ENCODE assay signal across 18 cellular contexts in the genomic region with DNA sequence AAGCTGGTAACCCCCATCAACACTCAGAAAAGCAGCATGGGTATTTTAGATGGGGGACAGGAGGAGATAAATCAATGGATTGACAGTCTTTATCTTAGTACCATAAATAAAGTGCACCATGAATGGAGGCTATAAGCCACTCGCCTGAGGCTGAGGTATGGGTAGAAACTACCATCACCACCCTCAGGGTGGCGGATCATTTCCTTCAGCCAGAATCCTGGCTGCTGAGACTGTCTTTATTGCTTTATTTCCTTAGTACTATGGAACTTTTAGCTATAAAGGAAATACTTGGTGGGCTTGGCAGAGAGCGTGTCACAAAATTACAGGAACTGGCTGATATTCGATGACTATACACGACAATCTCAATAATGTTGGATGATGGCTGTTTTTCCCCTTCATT. TPM values are rescaled to one million over a fixed set of nuclear protein-coding genes. Genes with fewer than 3 reads are reported as not detected.
DNase-seq lines count a peak whose midpoint lies in the region; ATAC-seq and TF ChIP-seq lines count a peak whose summit lies in the region.
"Had no signal": no experiment of that assay in that cellular context is flagged by ENCODE, and none has a peak within 500 bp of the region (broad histone marks: within the 10 kb centered on the region; RNA-seq: fewer than 3 reads in every experiment).

No MANE protein-coding gene starts in this region.

- BruUV-seq in HCT116 (replicated peaks; lab: Mats Ljungman, UMichigan), result TSS peak; percentile 19

- no peak for DNase-seq in CD4-positive, alpha-beta T cell
- DNase-seq in HCT116 (ENCODE audit: low read depth, low spot score), result no peak
- DNase-seq in endodermal cell, result no peak
- peak; percentile 31 for DNase-seq in osteoblast (ENCODE audit: insufficient read length, low spot score, missing footprints)
- DNase-seq in EL, result no peak
- DNase-seq in NAMALWA (ENCODE audit: low spot score), result no peak
- no peak for DNase-seq in left ventricle myocardium inferior
- DNase-seq: ACHN, Caco-2, GM23248, NCI-H1105 treated with DMSO at 0.1 percent for 48 hours, NCI-H1694, NCI-H2081 treated with DMSO at 0.1 percent for 48 hours, NCI-H446 treated with DMSO at 0.1 percent for 48 hours, NCI-H69 had no signal

- H4K20me1 ChIP-seq in HCT116 (ENCODE audit: insufficient read depth), result no peaks in the 10 kb centered on the region
- H4K20me1 ChIP-seq in osteoblast (ENCODE audit: insufficient read depth, low read length), result peaks cover 13% of the 10 kb centered on the region

- peaks cover 53% of the 10 kb centered on the region for H3K4me1 Mint-ChIP-seq in CD4-positive, alpha-beta T cell (ENCODE audit: low read depth)
- peaks cover 17% of the 10 kb centered on the region for H3K4me1 Mint-ChIP-seq in endodermal cell

- 96 to 100% methylated on average over 3 to 5 of the region's 5 CpGs for WGBS in endodermal cell (ENCODE audit: insufficient coverage in 1 of 2, insufficient read length in 1 of 2), 2 experiments

- no peak for TF ChIP-seq RAD21 in HCT116 (IDR thresholded peaks at IDR 0.05; ENCODE audit: low read depth)

- RAD21 ChIA-PET in HCT116 (lab: Charles Lee; ENCODE audit: low non-redundant PET in 1 of 2, low total read pairs in 2 of 2, uncharacterized antibody in 2 of 2, unreplicated experiment in 2 of 2), result no interaction called here

- no peaks in the 10 kb centered on the region for H3K27me3 Mint-ChIP-seq in CD4-positive, alpha-beta T cell
- no peaks in the 10 kb centered on the region for H3K27me3 Mint-ChIP-seq in endodermal cell (ENCODE audit: insufficient read depth)

- POLR2A ChIA-PET in CD4-positive, alpha-beta T cell (lab: Charles Lee), result interaction anchor here (0.8 to 1.5 kb wide), 4 partner anchors 16 to 113 kb away, joined by 3 to 5 read pairs (median 4); no protein-coding TSS in a partner anchor
- POLR2A ChIA-PET in HCT116 (lab: Charles Lee), result no interaction called here

- H3K27me3 ChIP-seq in CD4-positive, alpha-beta T cell (ENCODE audit: control insufficient read depth, insufficient read depth, low read length), result no peaks in the 10 kb centered on the region
- H3K27me3 ChIP-seq in HCT116 (ENCODE audit: insufficient read depth, low read length) (no peaks in the 10 kb centered on the region), endodermal cell (ENCODE audit: control insufficient read depth, insufficient read depth, low read length, poor library complexity, severe bottlenecking) (no peaks in the 10 kb centered on the region), osteoblast (ENCODE audit: insufficient read depth, low read length) (no peaks in the 10 kb centered on the region), left ventricle myocardium inferior (ENCODE audit: low read depth) (no peaks in the 10 kb centered on the region)

- TF ChIP-seq POLR2A in HCT116 (IDR thresholded peaks at IDR 0.05; ENCODE audit: borderline replicate concordance, extremely low read depth, insufficient read depth, insufficient read length), result no peak

- H3K79me2 ChIP-seq in HCT116 (ENCODE audit: insufficient read depth, low read length) (no peaks in the 10 kb centered on the region), osteoblast (ENCODE audit: insufficient read depth, low read length) (no peaks in the 10 kb centered on the region)

- no peaks in the 10 kb centered on the region for H3K9me3 ChIP-seq in CD4-positive, alpha-beta T cell (ENCODE audit: control insufficient read depth, low read length)
- H3K9me3 ChIP-seq in HCT116 (ENCODE audit: control insufficient read depth in 1 of 2, insufficient read depth in 1 of 2, low read depth in 1 of 2, low read length in 2 of 2), result no peaks in the 10 kb centered on the region
- no peaks in the 10 kb centered on the region for H3K9me3 ChIP-seq in endodermal cell (ENCODE audit: control insufficient read depth, low read length)
- H3K9me3 ChIP-seq in osteoblast (ENCODE audit: low read depth, low read length), result no peaks in the 10 kb centered on the region
- no peaks in the 10 kb centered on the region for H3K9me3 ChIP-seq in left ventricle myocardium inferior (replicated peaks)
- H3K9me3 ChIP-seq: Caco-2, HAP-1 had no signal

- no peaks in the 10 kb centered on the region for H3K9me3 Mint-ChIP-seq in CD4-positive, alpha-beta T cell
- no peaks in the 10 kb centered on the region for H3K9me3 Mint-ChIP-seq in endodermal cell

- H3K4me2 ChIP-seq in HCT116 (ENCODE audit: low read length), result no peak overlapping the region
- H3K4me2 ChIP-seq in osteoblast (ENCODE audit: insufficient read depth, low read length), result no peak overlapping the region

- H3K9ac ChIP-seq in HCT116 (ENCODE audit: low read length) (no peak overlapping the region), endodermal cell (ENCODE audit: extremely low read depth, low read length, poor library complexity, severe bottlenecking) (no peak overlapping the region)
- H3K9ac ChIP-seq: GM23248 had no signal

- CTCF ChIA-PET in CD4-positive, alpha-beta T cell (lab: Charles Lee), result interaction anchor here (1.9 kb wide), 1 partner anchor 9 kb away, joined by 4 read pairs; no protein-coding TSS in a partner anchor
- CTCF ChIA-PET in HCT116 (lab: Charles Lee), result no interaction called here

- H3K4me1 ChIP-seq in HCT116 (ENCODE audit: control insufficient read depth in 1 of 2, insufficient read depth in 2 of 2, low read length in 2 of 2) (no peaks in the 10 kb centered on the region), endodermal cell (ENCODE audit: control insufficient read depth, insufficient read depth, low read length) (peaks cover 17% of the 10 kb centered on the region), osteoblast (ENCODE audit: insufficient read depth, low read length) (peaks cover 5% of the 10 kb centered on the region), left ventricle myocardium inferior (no peaks in the 10 kb centered on the region)
- H3K4me1 ChIP-seq: Caco-2 had no signal

- H3K36me3 ChIP-seq in HCT116 (ENCODE audit: control insufficient read depth in 1 of 2, insufficient read depth in 2 of 2, low read length in 2 of 2) (peaks cover 17 to 22% of the 10 kb centered on the region in 2 experiments), endodermal cell (ENCODE audit: control insufficient read depth, insufficient read depth, low read length) (peaks cover 67% of the 10 kb centered on the region), osteoblast (ENCODE audit: insufficient read depth, low read length) (peaks cover 49% of the 10 kb centered on the region), left ventricle myocardium inferior (peaks cover 71% of the 10 kb centered on the region)

- no peak overlapping the region for H2AFZ ChIP-seq in HCT116 (ENCODE audit: low read depth, low read length, poor library complexity, severe bottlenecking)
- H2AFZ ChIP-seq in osteoblast (ENCODE audit: low read length), result no peak overlapping the region
- H2AFZ ChIP-seq: GM23248 had no signal

- H3K36me3 Mint-ChIP-seq in CD4-positive, alpha-beta T cell (ENCODE audit: low read depth), result peaks cover 92% of the 10 kb centered on the region
- H3K36me3 Mint-ChIP-seq in endodermal cell (ENCODE audit: low read depth), result peaks cover 64% of the 10 kb centered on the region

- TF ChIP-seq CTCF in CD4-positive, alpha-beta T cell (IDR thresholded peaks at IDR 0.05), result no peak
- TF ChIP-seq CTCF in HCT116 (IDR thresholded peaks at IDR 0.05 in 2 of 3, conservative IDR thresholded peaks at IDR 0.05 in 1 of 3; ENCODE audit: borderline replicate concordance in 1 of 3, insufficient read depth in 1 of 3, low read depth in 2 of 3, low read length in 2 of 3), result no peak
- no peak for TF ChIP-seq CTCF in endodermal cell (conservative IDR thresholded peaks at IDR 0.05)
- TF ChIP-seq CTCF in osteoblast (IDR thresholded peaks at IDR 0.05; ENCODE audit: extremely low read depth, low read depth, low read length), result no peak
- TF ChIP-seq CTCF in left ventricle myocardium inferior (IDR thresholded peaks at IDR 0.05; ENCODE audit: borderline replicate concordance), result no peak

- no peak for ATAC-seq in CD4-positive, alpha-beta T cell (ENCODE audit: poor library complexity)
- ATAC-seq in HCT116, result no peak
- ATAC-seq: Right ventricle myocardium inferior had no signal

- H3K4me3 ChIP-seq in HCT116 (replicated peaks in 1 of 2; ENCODE audit: low read depth in 1 of 2, low read length in 2 of 2) (no peak overlapping the region), endodermal cell (ENCODE audit: low read length) (no peak overlapping the region), osteoblast (ENCODE audit: insufficient read depth, low read length) (no peak overlapping the region), left ventricle myocardium inferior (no peak overlapping the region)
- H3K4me3 ChIP-seq: GM23248, HAP-1 had no signal

- intact Hi-C loops in CD4-positive, alpha-beta T cell (cut with DNase I, micrococcal nuclease), result loop anchor here in 1 of 2 experiments (10.0 kb wide), 1 partner anchor 50 kb away; the partner anchor contains the start of genes KCTD20 and PXT1
- intact Hi-C loops in HCT116 (cut with micrococcal nuclease) (no loop called here), left ventricle myocardium inferior (cut with micrococcal nuclease) (no loop called here)

- H3K27ac ChIP-seq in CD4-positive, alpha-beta T cell (ENCODE audit: low read depth, low read length), result no peak overlapping the region
- H3K27ac ChIP-seq in HCT116 (ENCODE audit: low read depth, low read length) (no peak overlapping the region), endodermal cell (ENCODE audit: low read depth, low read length) (no peak overlapping the region), osteoblast (ENCODE audit: low read depth, low read length) (no peak overlapping the region), left ventricle myocardium inferior (replicated peaks) (no peak overlapping the region)
- H3K27ac ChIP-seq: C4-2B, GM23248 had no signal

- peak overlapping the region; percentile 84 for H3K27ac Mint-ChIP-seq in CD4-positive, alpha-beta T cell
- H3K27ac Mint-ChIP-seq in endodermal cell, result peak overlapping the region; percentile 11

- H3K4me3 Mint-ChIP-seq in CD4-positive, alpha-beta T cell, result no peak overlapping the region
- no peak overlapping the region for H3K4me3 Mint-ChIP-seq in endodermal cell

- H3K9me2 ChIP-seq in HCT116 (ENCODE audit: insufficient read depth), result no peaks in the 10 kb centered on the region

RNA-seq across cellular contexts. Expression of gene STK38, which starts 52.2 kb away (rescaled TPM):
- 10 to 100 TPM; 47.0 to 48.4 TPM for total RNA-seq in CD4-positive, alpha-beta T cell
- 20.1 TPM for total RNA-seq in HCT116 (2021; ENCODE audit: unreplicated experiment)
- 9.6 and 13.5 TPM in 2 replicates for polyA plus RNA-seq in HCT116 (2012)
- 10 to 100 TPM; 35.2 to 38.3 TPM for total RNA-seq in endodermal cell
- 29.6 TPM for polyA plus RNA-seq in endodermal cell (2013, experiment 1 of 2)
- polyA plus RNA-seq in endodermal cell (2013, experiment 2 of 2), result 28.6 TPM
- total RNA-seq in osteoblast, result 41.5 and 48.1 TPM in 2 replicates
- 25.5 TPM for total RNA-seq in left ventricle myocardium inferior

RNA-seq across cellular contexts. Expression of gene KCTD20, which starts 52.3 kb away (rescaled TPM):
- total RNA-seq in CD4-positive, alpha-beta T cell, result 10 to 100 TPM; 38.4 to 39.5 TPM
- total RNA-seq in HCT116 (2021; ENCODE audit: unreplicated experiment), result 23.7 TPM
- polyA plus RNA-seq in HCT116 (2012), result 12.8 and 14.1 TPM in 2 replicates
- 10 to 100 TPM; 20.5 to 29.0 TPM for total RNA-seq in endodermal cell
- polyA plus RNA-seq in endodermal cell (2013, experiment 1 of 2), result 40.9 TPM
- polyA plus RNA-seq in endodermal cell (2013, experiment 2 of 2), result 43.1 TPM
- 182 and 210 TPM in 2 replicates for total RNA-seq in osteoblast
- total RNA-seq in left ventricle myocardium inferior, result 21.3 TPM

RNA-seq across cellular contexts. Expression of gene PXT1, which starts 52.4 kb away (rescaled TPM):
- under 1 TPM; 0.55 to 0.59 TPM for total RNA-seq in CD4-positive, alpha-beta T cell
- 0.17 TPM for total RNA-seq in HCT116 (2021; ENCODE audit: unreplicated experiment)
- 0.12 TPM in 1 of 2 replicates, not detected in the other for polyA plus RNA-seq in HCT116 (2012)
- total RNA-seq in endodermal cell, result under 1 TPM in 1 of 2 donors, not detected in 1; 0.15 TPM
- polyA plus RNA-seq in endodermal cell (2013, experiment 1 of 2), result not detected
- 0.33 TPM for polyA plus RNA-seq in endodermal cell (2013, experiment 2 of 2)
- under 0.01 TPM in 1 of 2 replicates, not detected in the other for total RNA-seq in osteoblast
- total RNA-seq in left ventricle myocardium inferior, result not detected
- total RNA-seq: Caco-2, GM23248, Right ventricle myocardium inferior had no signal
- polyA plus RNA-seq: GM23248 had no signal
